Comparison of ENCODE assay signal across 13 cellular contexts in the genomic region with DNA sequence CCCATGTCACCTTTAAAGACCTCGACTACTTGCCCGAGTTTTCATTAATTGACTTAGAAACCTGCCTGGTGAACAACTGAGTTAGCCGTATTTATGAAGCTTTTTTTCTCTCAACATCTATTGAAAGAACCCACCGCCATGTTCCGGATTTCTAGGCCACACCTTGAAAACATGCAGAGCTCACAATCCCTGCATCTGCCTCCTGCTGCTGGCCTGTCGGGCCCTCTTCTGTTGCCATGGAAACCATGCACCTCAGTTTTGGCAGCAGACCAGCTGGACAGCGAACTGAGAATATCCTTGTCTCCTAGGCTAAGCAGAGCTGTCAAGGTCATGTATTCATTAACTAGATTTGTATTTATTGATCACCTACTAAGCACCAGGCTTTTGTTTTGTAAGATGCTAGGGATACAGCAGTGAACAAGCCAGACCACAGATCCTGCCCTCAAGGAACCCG. TPM values are rescaled to one million over a fixed set of nuclear protein-coding genes. Genes with fewer than 3 reads are reported as not detected.
DNase-seq lines count a peak whose midpoint lies in the region; ATAC-seq and TF ChIP-seq lines count a peak whose summit lies in the region.
"Had no signal": no experiment of that assay in that cellular context is flagged by ENCODE, and none has a peak within 500 bp of the region (broad histone marks: within the 10 kb centered on the region; RNA-seq: fewer than 3 reads in every experiment).

No MANE protein-coding gene starts in this region.

- in situ Hi-C loops in G401 (cut with HindIII; ENCODE audit: low sequenced_read_pairs) = no loop called here

- TF ChIP-seq POLR2A in body of pancreas (IDR thresholded peaks at IDR 0.05) = no peak

- peak; percentile 95 for DNase-seq in G401 (ENCODE audit: low spot score)
- peak; percentile 64 for DNase-seq in NCI-H2029 treated with DMSO at 0.1 percent for 48 hours (lab: John Stamatoyannopoulos, UW)
- DNase-seq in body of pancreas = peak; percentile 82 to 88 (median 85)
- DNase-seq in neural crest cell (ENCODE audit: low read depth, low spot score) = no peak
- no peak for DNase-seq in stimulated activated CD4-positive, alpha-beta T cell treated with anti-CD3 and anti-CD28 coated beads, Interleukin-2, amount 100 ng/mL, for 24 hours
- no peak for DNase-seq in posterior vena cava (ENCODE audit: low spot score)
- DNase-seq: activated CD8-positive, alpha-beta memory T cell treated with anti-CD3 and anti-CD28 coated beads, Interleukin-2, amount 50 U/mL, for 4 hours; GDM1; stimulated activated CD4-positive, alpha-beta T cell treated with anti-CD3 and anti-CD28 coated beads, Interleukin-12 subunit alpha, Interleukin-12 subunit beta, amount 100 ng/mL, for 4 hours had no signal

- H3K27ac ChIP-seq in body of pancreas = peak overlapping the region in 2 of 4 donors; percentile 28 to 43

- no peak overlapping the region for H3K27ac Mint-ChIP-seq in neural crest cell (ENCODE audit: unreplicated experiment)
- H3K27ac Mint-ChIP-seq: stimulated activated naive CD8-positive, alpha-beta T cell treated with anti-CD3 and anti-CD28 coated beads, Interleukin-15, Interleukin-2, amounts not matched to agents 100 ng/mL and 50 ng/mL, for 24 hours had no signal

- no peak overlapping the region for H3K4me3 ChIP-seq in body of pancreas

- H3K9me3 Mint-ChIP-seq in neural crest cell = no peaks in the 10 kb centered on the region
- H3K9me3 Mint-ChIP-seq: central memory CD8-positive, alpha-beta T cell; stimulated activated naive CD8-positive, alpha-beta T cell treated with anti-CD3 and anti-CD28 coated beads, Interleukin-15, Interleukin-2, amounts not matched to agents 100 ng/mL and 50 ng/mL, for 24 hours had no signal

- peaks cover 2% of the 10 kb centered on the region for H3K27me3 Mint-ChIP-seq in neural crest cell (ENCODE audit: low read depth)
- H3K27me3 Mint-ChIP-seq: stimulated activated naive CD8-positive, alpha-beta T cell treated with anti-CD3 and anti-CD28 coated beads, Interleukin-15, Interleukin-2, amounts not matched to agents 100 ng/mL and 50 ng/mL, for 24 hours had no signal

- peak; percentile 26 for ATAC-seq in body of pancreas
- no peak for ATAC-seq in HG03039 (IDR thresholded peaks at IDR 0.05; ENCODE audit: unreplicated experiment)
- ATAC-seq in GM19452 (IDR thresholded peaks at IDR 0.05; ENCODE audit: unreplicated experiment) = no peak

- H3K4me1 ChIP-seq in body of pancreas = peaks cover 26% of the 10 kb centered on the region

- no peaks in the 10 kb centered on the region for H3K36me3 ChIP-seq in body of pancreas (replicated peaks in 1 of 2; ENCODE audit: insufficient read depth in 1 of 2, low read depth in 2 of 2)

- TF ChIP-seq CTCF in body of pancreas (IDR thresholded peaks at IDR 0.05) (no peak), neural crest cell (conservative IDR thresholded peaks at IDR 0.05) (no peak)

- peaks cover 21% of the 10 kb centered on the region for H3K4me1 Mint-ChIP-seq in neural crest cell

- H3K27me3 ChIP-seq in body of pancreas = no peaks in the 10 kb centered on the region

- peak overlapping the region; percentile 94 for H3K4me3 Mint-ChIP-seq in neural crest cell
- H3K4me3 Mint-ChIP-seq: central memory CD8-positive, alpha-beta T cell; stimulated activated naive CD8-positive, alpha-beta T cell treated with anti-CD3 and anti-CD28 coated beads, Interleukin-15, Interleukin-2, amounts not matched to agents 100 ng/mL and 50 ng/mL, for 24 hours had no signal

- 15 to 22% methylated on average over 8 of the region's 8 CpGs for WGBS in body of pancreas, 2 donors

- H3K9me3 ChIP-seq in body of pancreas = no peaks in the 10 kb centered on the region

- intact Hi-C loops in body of pancreas (cut with DNase I) (no loop called here), posterior vena cava (cut with DNase I) (loop anchor here in 1 of 2 donors (5.0 kb wide), 1 partner anchor 1343 kb away; no protein-coding TSS in a partner anchor)

- no peaks in the 10 kb centered on the region for H3K36me3 Mint-ChIP-seq in neural crest cell (ENCODE audit: low read depth)

RNA-seq across cellular contexts. Expression of a gene that starts 4.3 kb away (rescaled TPM):
- 30.2 and 30.8 TPM in 2 replicates for total RNA-seq in G401 (2014; rRNA removed; shearing (Covaris generic))
- total RNA-seq in body of pancreas = 10 to 100 TPM; 24.1 to 25.1 TPM
- total RNA-seq in neural crest cell = 104 and 105 TPM in 2 replicates
- 10 to 100 TPM; 10.8 to 14.9 TPM for total RNA-seq in posterior vena cava

RNA-seq across cellular contexts. Expression of a gene that starts 49.0 kb away (rescaled TPM):
- 31.8 and 69.1 TPM in 2 replicates for total RNA-seq in G401 (2014; rRNA removed; shearing (Covaris generic))
- total RNA-seq in body of pancreas = 10 to 100 TPM; 18.8 to 37.9 TPM
- total RNA-seq in neural crest cell = 80.5 and 84.1 TPM in 2 replicates
- total RNA-seq in posterior vena cava = 10 to 100 TPM; 37.8 to 40.3 TPM

RNA-seq across cellular contexts. Expression of a gene that starts 58.1 kb away (rescaled TPM):
- total RNA-seq in G401 (2014; rRNA removed; shearing (Covaris generic)) = 9.3 and 12.5 TPM in 2 replicates
- total RNA-seq in body of pancreas (10 to 100 TPM in 1 of 2 donors, 1 to 10 TPM in 1; 5.6 to 18.9 TPM), neural crest cell (1.8 and 2.3 TPM in 2 replicates), posterior vena cava (10 to 100 TPM; 12.8 to 18.8 TPM)

Comparison
In these comparisons a context has a peak if more than half of its experiments do, and no peak if none do; other contexts are left out.
1. DNase-seq: peak in G401 (single experiment), NCI-H2029 treated with DMSO at 0.1 percent for 48 hours (single experiment) and body of pancreas (4 of 4); none in neural crest cell (single experiment), stimulated activated CD4-positive, alpha-beta T cell treated with anti-CD3 and anti-CD28 coated beads, Interleukin-2, amount 100 ng/mL, for 24 hours (0 of 2) and posterior vena cava (single experiment).